Comparison of ENCODE assay signal across 7 cellular contexts in the genomic region with DNA sequence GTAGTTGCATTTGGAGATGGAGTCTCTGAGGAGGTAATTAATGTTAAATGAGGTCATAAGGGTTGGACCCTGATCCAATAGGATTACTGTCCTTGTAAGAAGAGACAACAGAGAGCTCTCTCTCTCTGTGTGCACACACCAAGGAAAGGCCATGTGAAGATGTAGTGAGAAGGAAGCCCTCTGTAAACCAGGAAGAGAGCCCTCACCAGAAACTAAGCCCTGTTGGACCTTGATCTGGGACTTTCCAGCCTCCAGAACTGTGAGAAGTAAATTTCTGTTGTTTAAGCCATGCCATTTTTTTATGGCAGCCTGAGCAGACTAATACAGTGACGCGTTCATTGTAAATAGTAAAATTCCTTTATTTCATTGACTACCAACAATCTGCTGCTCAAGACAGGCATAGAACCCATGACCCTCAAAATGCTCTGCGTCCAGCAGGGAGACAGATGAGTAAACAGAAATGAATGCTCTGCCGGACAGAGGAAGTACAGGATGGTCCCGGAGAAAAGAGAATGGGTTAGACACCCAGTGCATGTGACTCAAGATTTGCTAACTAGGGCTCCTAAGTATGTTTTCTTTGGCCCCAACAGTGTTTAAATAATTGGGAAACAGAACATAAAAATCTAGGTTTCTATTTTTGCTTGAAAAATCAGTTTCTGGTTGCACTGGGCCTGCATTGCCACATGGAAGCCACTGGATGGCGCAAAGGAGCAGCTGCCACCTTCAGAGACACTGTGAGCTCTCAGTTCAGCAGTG. TPM values are rescaled to one million over a fixed set of nuclear protein-coding genes. Genes with fewer than 3 reads are reported as not detected.
DNase-seq lines count a peak whose midpoint lies in the region; ATAC-seq, FAIRE-seq and TF ChIP-seq lines count a peak whose summit lies in the region.

No MANE protein-coding gene starts in this region.

- no peaks in the 10 kb centered on the region for H3K9me3 ChIP-seq in keratinocyte (ENCODE audit: control insufficient read depth, low read depth, low read length)
- H3K9me3 ChIP-seq in thoracic aorta: no peaks in the 10 kb centered on the region

- DNase-seq in G401 (ENCODE audit: low spot score) (peak; percentile 9), LHCN-M2 (ENCODE audit: low read depth) (peak; percentile 100), brain microvascular endothelial cell (peak; percentile 96), keratinocyte (ENCODE audit: low read depth, low spot score) (no peak), thoracic aorta (ENCODE audit: low spot score) (no peak), cerebellar nuclear complex (lab: John Stamatoyannopoulos, UW) (no peak)

- peak; percentile 85 for ATAC-seq in thoracic aorta (ENCODE audit: insufficient number of reproducible peaks, low FRiP score, low read depth)
- no peak for ATAC-seq in HG02678 (IDR thresholded peaks at IDR 0.05; ENCODE audit: unreplicated experiment)

- TF ChIP-seq CTCF in brain microvascular endothelial cell (IDR thresholded peaks at IDR 0.05; ENCODE audit: low read depth, low read length, missing control alignments): peak; percentile 99
- peak; percentile 82 to 98 (median 97) for TF ChIP-seq CTCF in keratinocyte (optimal IDR thresholded peaks at IDR 0.05 in 1 of 3, IDR thresholded peaks at IDR 0.05 in 1 of 3, conservative IDR thresholded peaks at IDR 0.05 in 1 of 3; ENCODE audit: extremely low read depth in 1 of 3, insufficient read depth in 2 of 3, low read length in 3 of 3)
- peak; percentile 91 for TF ChIP-seq CTCF in thoracic aorta (IDR thresholded peaks at IDR 0.05)

- H3K27ac ChIP-seq in brain microvascular endothelial cell: peak overlapping the region; percentile 83
- no peak overlapping the region for H3K27ac ChIP-seq in keratinocyte (ENCODE audit: control insufficient read depth, insufficient read depth, low read length)
- H3K27ac ChIP-seq in thoracic aorta: peak overlapping the region; percentile 37 to 77

- dilution Hi-C loops in keratinocyte (cut with MboI; ENCODE audit: extremely low pct_ligation_motif_present, low sequenced_read_pairs): no loop called here

- no peak for FAIRE-seq in keratinocyte (lab: Jason Lieb, UNC)

- H3K9ac ChIP-seq in keratinocyte (ENCODE audit: control insufficient read depth, extremely low read depth, insufficient read depth, low read length): no peak overlapping the region

- H3K4me3 ChIP-seq in brain microvascular endothelial cell (ENCODE audit: low read depth, low read length): no peak overlapping the region
- H3K4me3 ChIP-seq in keratinocyte (ENCODE audit: control insufficient read depth in 2 of 3, extremely low read depth in 1 of 3, insufficient read depth in 2 of 3, low read depth in 1 of 3, low read length in 3 of 3): no peak overlapping the region
- peak overlapping the region; percentile 30 for H3K4me3 ChIP-seq in thoracic aorta

- H3K79me2 ChIP-seq in keratinocyte (ENCODE audit: control insufficient read depth, insufficient read depth, low read length): no peaks in the 10 kb centered on the region

- H3K4me1 ChIP-seq in keratinocyte (ENCODE audit: control insufficient read depth, extremely low read depth, insufficient read depth, low read length): no peaks in the 10 kb centered on the region
- peaks cover 17 to 19% of the 10 kb centered on the region in 2 donors for H3K4me1 ChIP-seq in thoracic aorta (ENCODE audit: control insufficient read depth in 1 of 2, low read depth in 2 of 2)

- no peaks in the 10 kb centered on the region for H3K27me3 ChIP-seq in brain microvascular endothelial cell (replicated peaks)
- no peaks in the 10 kb centered on the region for H3K27me3 ChIP-seq in keratinocyte (ENCODE audit: control insufficient read depth, extremely low read depth, insufficient read depth, low read length)
- H3K27me3 ChIP-seq in thoracic aorta (replicated peaks; ENCODE audit: insufficient read depth): no peaks in the 10 kb centered on the region

- no peaks in the 10 kb centered on the region for H4K20me1 ChIP-seq in keratinocyte (ENCODE audit: control insufficient read depth, extremely low read depth, insufficient read depth, low read length)

- in situ Hi-C loops in G401 (cut with HindIII; ENCODE audit: low sequenced_read_pairs): no loop called here
- in situ Hi-C loops in brain microvascular endothelial cell (cut with HindIII; ENCODE audit: low pct_ligation_motif_present, low sequenced_read_pairs): no loop called here

- H3K9me1 ChIP-seq in keratinocyte (ENCODE audit: control insufficient read depth, extremely low read depth, insufficient read depth, low read length): no peaks in the 10 kb centered on the region

- H2AFZ ChIP-seq in keratinocyte (ENCODE audit: control insufficient read depth, low read length): no peak overlapping the region

- H3K36me3 ChIP-seq in brain microvascular endothelial cell (replicated peaks) (no peaks in the 10 kb centered on the region), keratinocyte (ENCODE audit: control insufficient read depth in 2 of 2, extremely low read depth in 1 of 2, insufficient read depth in 2 of 2, low read length in 2 of 2) (no peaks in the 10 kb centered on the region), thoracic aorta (no peaks in the 10 kb centered on the region)

- H3K4me2 ChIP-seq in keratinocyte (ENCODE audit: control insufficient read depth, extremely low read depth, insufficient read depth, low read depth, low read length): no peak overlapping the region

RNA-seq across cellular contexts. Expression of a gene that starts 37.9 kb away (rescaled TPM):
- not detected in 2 replicates for total RNA-seq in G401 (2014; rRNA removed; shearing (Covaris generic))
- 141 and 162 TPM in 2 replicates for total RNA-seq in LHCN-M2 (2014; rRNA removed)
- 18.4 TPM for polyA plus RNA-seq in LHCN-M2 (2012)
- 0.51 to 0.85 TPM (median 0.52 TPM) in 3 replicates for polyA plus RNA-seq in keratinocyte
- 5.4 TPM for polyA plus RNA-seq in keratinocyte (2011; ENCODE audit: low read depth)
- polyA plus RNA-seq in keratinocyte (2011; cell fraction: cytosol; rRNA removed): 0.70 and 0.92 TPM in 2 replicates
- polyA plus RNA-seq in keratinocyte (2011; cell fraction: nucleus; rRNA removed): 0.64 and 0.66 TPM in 2 replicates
- polyA plus RNA-seq in keratinocyte (2012; ENCODE audit: low replicate concordance): 0.84 and 13.0 TPM in 2 replicates
- polyA minus RNA-seq in keratinocyte: 0.19 to 1.1 TPM (median 0.59 TPM) in 3 replicates
- polyA minus RNA-seq in keratinocyte (2011; cell fraction: cytosol; rRNA and poly(A)+ RNA removed): not detected
- 0.42 TPM in 1 of 2 replicates, not detected in the other for polyA minus RNA-seq in keratinocyte (2011; cell fraction: nucleus; rRNA and poly(A)+ RNA removed)
- 10 to 100 TPM; 33.3 to 42.0 TPM for total RNA-seq in thoracic aorta

Comparison
In these comparisons a context has a peak if more than half of its experiments do, and no peak if none do; other contexts are left out.
1. DNase-seq: peak in G401 (single experiment), LHCN-M2 (single experiment) and brain microvascular endothelial cell (single experiment); none in keratinocyte (single experiment), thoracic aorta (single experiment) and cerebellar nuclear complex (0 of 2).
2. RNA of a gene that starts 37.9 kb away (total RNA-seq): 141 to 162 TPM in LHCN-M2 and 33.3 to 42.0 TPM in thoracic aorta; not detected in G401; every median in the first group is over 10 times any median in the second.
3. Peak in every context shown above with its lines, with median percentiles within 50 percentile points of each other: CTCF ChIP-seq.